Comparison of ENCODE assay signal across 8 cellular contexts in genomic region chr20:15236812-15237211, GRCh38.
DNase-seq lines count a peak whose midpoint lies in the region; ATAC-seq, FAIRE-seq and TF ChIP-seq lines count a peak whose summit lies in the region.

No MANE protein-coding gene starts in this region.

- 5% methylated on average over 1 of the region's 1 CpG for WGBS in smooth muscle cell (ENCODE audit: low lambda C conversion rate)

- peak; percentile 80 for FAIRE-seq in GM12891 (lab: Jason Lieb, UNC)

- H3K36me3 ChIP-seq in A673 (ENCODE audit: insufficient read depth, low read length, poor library complexity, severe bottlenecking): no peaks in the 10 kb centered on the region
- H3K36me3 ChIP-seq in smooth muscle cell (ENCODE audit: low read depth): no peaks in the 10 kb centered on the region

- H3K27me3 ChIP-seq in A673 (replicated peaks; ENCODE audit: insufficient read depth, low read depth, low read length, poor library complexity) (no peaks in the 10 kb centered on the region), smooth muscle cell (ENCODE audit: low read depth) (no peaks in the 10 kb centered on the region)

- POLR2A ChIA-PET in A673 (lab: Charles Lee; ENCODE audit: low non-redundant PET): no interaction called here

- CTCF ChIA-PET in A673 (lab: Charles Lee): no interaction called here

- H3K4me1 ChIP-seq in A673 (ENCODE audit: insufficient read depth, low read length, poor library complexity, severe bottlenecking) (no peaks in the 10 kb centered on the region), smooth muscle cell (ENCODE audit: low read depth) (no peaks in the 10 kb centered on the region)

- BruUV-seq in A673 (replicated peaks; lab: Mats Ljungman, UMichigan): no TSS peak

- peak; percentile 22 for DNase-seq in A673 (ENCODE audit: low spot score)
- peak; percentile 12 for DNase-seq in GM12891 (ENCODE audit: insufficient read length, low spot score)
- peak; percentile 84 for DNase-seq in NCI-H69 (lab: John Stamatoyannopoulos, UW)
- DNase-seq in epithelial cell of proximal tubule (ENCODE audit: low read depth): no peak
- no peak for DNase-seq in smooth muscle cell (lab: John Stamatoyannopoulos, UW; ENCODE audit: unreplicated experiment)
- no peak for DNase-seq in hepatic stellate cell (ENCODE audit: low spot score)
- no peak for DNase-seq in NCI-H345 treated with DMSO at 0.1 percent for 48 hours (lab: John Stamatoyannopoulos, UW; ENCODE audit: unreplicated experiment)

- no peak overlapping the region for H2AFZ ChIP-seq in smooth muscle cell (ENCODE audit: low read depth)

- no peak overlapping the region for H3K9ac ChIP-seq in smooth muscle cell (ENCODE audit: low read depth)

- H3K4me3 ChIP-seq in A673 (ENCODE audit: low read depth, low read length, poor library complexity, severe bottlenecking) (no peak overlapping the region), epithelial cell of proximal tubule (ENCODE audit: low read depth, low read length) (no peak overlapping the region), smooth muscle cell (no peak overlapping the region)

- no peak overlapping the region for H3K4me2 ChIP-seq in smooth muscle cell

- TF ChIP-seq POLR2A in GM12891 (IDR thresholded peaks at IDR 0.05; ENCODE audit: low read depth, low read length): no peak

- TF ChIP-seq CTCF in A673 (conservative IDR thresholded peaks at IDR 0.05; ENCODE audit: low read depth, low read length) (peak; percentile 51), epithelial cell of proximal tubule (conservative IDR thresholded peaks at IDR 0.05; ENCODE audit: low read depth, low read length) (peak; percentile 85), smooth muscle cell (IDR thresholded peaks at IDR 0.05; ENCODE audit: borderline replicate concordance, insufficient read depth, poor library complexity, severe bottlenecking) (peak; percentile 53)

- H3K9me3 ChIP-seq in A673 (ENCODE audit: low read depth, low read length, poor library complexity, severe bottlenecking) (no peaks in the 10 kb centered on the region), smooth muscle cell (replicated peaks; ENCODE audit: low read depth) (no peaks in the 10 kb centered on the region)

- intact Hi-C loops in A673 (cut with micrococcal nuclease; ENCODE audit: unreplicated experiment): loop anchor here (5.0 kb wide), 1 partner anchor 900 kb away; the partner anchor contains the start of gene FLRT3

- H4K20me1 ChIP-seq in smooth muscle cell (ENCODE audit: low read depth): no peaks in the 10 kb centered on the region

- no peak overlapping the region for H3K27ac ChIP-seq in A673 (ENCODE audit: low read depth, low read length, poor library complexity, severe bottlenecking)
- H3K27ac ChIP-seq in smooth muscle cell (ENCODE audit: low read depth): no peak overlapping the region

- ATAC-seq in HG02885 (IDR thresholded peaks at IDR 0.05; ENCODE audit: poor library complexity, unreplicated experiment): peak; percentile 81

- no peaks in the 10 kb centered on the region for H3K79me2 ChIP-seq in smooth muscle cell (ENCODE audit: low read depth)

- H3F3A ChIP-seq in smooth muscle cell (ENCODE audit: low read depth): no peaks in the 10 kb centered on the region

TF ChIP-seq in GM12891, 5 proteins besides CTCF, POLR2A, EP300 and RAD21:
- TF ChIP-seq TAF1 (IDR thresholded peaks at IDR 0.05; ENCODE audit: low read depth, low read length) (no peak), PAX5 (IDR thresholded peaks at IDR 0.05; ENCODE audit: insufficient read depth, low read length, severe bottlenecking) (no peak), POU2F2 (IDR thresholded peaks at IDR 0.05; ENCODE audit: low read depth, low read length) (no peak), SPI1 (IDR thresholded peaks at IDR 0.05; ENCODE audit: low read depth, low read length) (no peak), POLR2AphosphoS5 (IDR thresholded peaks at IDR 0.05; ENCODE audit: low read depth, low read length) (no peak)

Comparison
In these comparisons a context has a peak if more than half of its experiments do, and no peak if none do; other contexts are left out.
1. DNase-seq: peak in A673 (single experiment), GM12891 (single experiment) and NCI-H69 (single experiment); none in epithelial cell of proximal tubule (single experiment), smooth muscle cell (single experiment), hepatic stellate cell (single experiment) and NCI-H345 treated with DMSO at 0.1 percent for 48 hours (single experiment).
2. Peak in every context shown above with its lines, with median percentiles within 50 percentile points of each other: CTCF ChIP-seq.